ENCODE assay signal across 9 cellular contexts in the genomic region with DNA sequence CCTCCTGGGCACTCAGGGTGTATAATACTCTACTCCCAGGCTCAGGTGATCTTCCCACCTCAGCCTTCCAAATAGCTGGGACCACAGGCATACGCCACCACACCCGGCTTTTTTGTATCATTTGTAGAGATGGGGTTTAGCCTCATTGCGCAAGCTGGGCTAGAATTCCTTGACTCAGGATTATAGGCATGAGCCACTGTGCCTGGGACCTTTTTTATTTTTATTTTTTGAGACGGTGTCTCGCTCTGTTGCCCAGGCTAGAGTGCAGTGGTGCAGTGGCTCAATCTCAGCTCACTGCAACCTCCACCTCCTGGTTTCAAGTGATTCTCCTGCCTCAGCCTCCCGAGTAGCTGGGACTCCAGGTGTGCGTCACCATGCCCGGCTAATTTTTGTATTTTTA. TPM values are rescaled to one million over a fixed set of nuclear protein-coding genes. Genes with fewer than 3 reads are reported as not detected.
"Had no signal": no experiment of that assay in that cellular context is flagged by ENCODE, and none has a peak within 500 bp of the region (broad histone marks: within the 10 kb centered on the region; RNA-seq: fewer than 3 reads in every experiment).

No MANE protein-coding gene starts in this region.

RNA-seq across cellular contexts. Expression of a gene that starts 45.0 kb away (rescaled TPM):
- total RNA-seq: activated CD4-positive, alpha-beta memory T cell treated with anti-CD3 and anti-CD28 coated beads for 36 hours; activated CD4-positive, alpha-beta T cell treated with anti-CD3 and anti-CD28 coated beads, Interleukin-2, amount 10 ng/mL, durations not matched to agents 7 days and 5 days; activated CD8-positive, alpha-beta memory T cell treated with anti-CD3 and anti-CD28 coated beads for 36 hours; activated naive CD4-positive, alpha-beta T cell treated with anti-CD3 and anti-CD28 coated beads for 36 hours; ascending aorta; bronchial epithelial cell; MCF 10A; PC-3; SK-MEL-5 had no signal
